In genomic region chr2:80467262-80467811, GRCh38 we compare ENCODE assay signal across 3 cellular contexts.
TF ChIP-seq lines count a peak whose summit lies in the region.

No MANE protein-coding gene starts in this region.

TF ChIP-seq in HepG2, 621 proteins besides CTCF, POLR2A, EP300 and RAD21:
- TF ChIP-seq ZFP36L1 (CRISPR knock-in tag; IDR thresholded peaks at IDR 0.05) (no peak), MAFF (IDR thresholded peaks at IDR 0.05; ENCODE audit: low read depth, low read length) (peak; percentile 92), MAFK (conservative IDR thresholded peaks at IDR 0.05 in 1 of 2, IDR thresholded peaks at IDR 0.05 in 1 of 2; ENCODE audit: low read length in 2 of 2) (peak; percentile 91 to 94)

TF ChIP-seq in IMR-90, 13 proteins besides CTCF, POLR2A, EP300 and RAD21:
- TF ChIP-seq MAFK (IDR thresholded peaks at IDR 0.05; ENCODE audit: low read depth, low read length) (peak; percentile 83), CHD1 (IDR thresholded peaks at IDR 0.05; ENCODE audit: low read depth, low read length) (no peak), USF2 (IDR thresholded peaks at IDR 0.05; ENCODE audit: low read depth, low read length) (no peak), ELK1 (IDR thresholded peaks at IDR 0.05; ENCODE audit: borderline replicate concordance, low read depth, low read length) (no peak), FOS (IDR thresholded peaks at IDR 0.05; ENCODE audit: low read depth, low read length) (no peak), NFE2L2 (IDR thresholded peaks at IDR 0.05; ENCODE audit: low read depth, low read length) (no peak), RFX5 (IDR thresholded peaks at IDR 0.05; ENCODE audit: low read depth, low read length) (no peak), BHLHE40 (IDR thresholded peaks at IDR 0.05; ENCODE audit: low read depth, low read length) (no peak)

TF ChIP-seq in H1, 55 proteins besides CTCF, POLR2A, EP300 and RAD21:
- TF ChIP-seq MAFK (IDR thresholded peaks at IDR 0.05; ENCODE audit: low read depth, low read length) = peak; percentile 53; the same call in 1 of the 2 replicates
- no peak for TF ChIP-seq ATF2 (IDR thresholded peaks at IDR 0.05; ENCODE audit: low read length)
